In the genomic region with DNA sequence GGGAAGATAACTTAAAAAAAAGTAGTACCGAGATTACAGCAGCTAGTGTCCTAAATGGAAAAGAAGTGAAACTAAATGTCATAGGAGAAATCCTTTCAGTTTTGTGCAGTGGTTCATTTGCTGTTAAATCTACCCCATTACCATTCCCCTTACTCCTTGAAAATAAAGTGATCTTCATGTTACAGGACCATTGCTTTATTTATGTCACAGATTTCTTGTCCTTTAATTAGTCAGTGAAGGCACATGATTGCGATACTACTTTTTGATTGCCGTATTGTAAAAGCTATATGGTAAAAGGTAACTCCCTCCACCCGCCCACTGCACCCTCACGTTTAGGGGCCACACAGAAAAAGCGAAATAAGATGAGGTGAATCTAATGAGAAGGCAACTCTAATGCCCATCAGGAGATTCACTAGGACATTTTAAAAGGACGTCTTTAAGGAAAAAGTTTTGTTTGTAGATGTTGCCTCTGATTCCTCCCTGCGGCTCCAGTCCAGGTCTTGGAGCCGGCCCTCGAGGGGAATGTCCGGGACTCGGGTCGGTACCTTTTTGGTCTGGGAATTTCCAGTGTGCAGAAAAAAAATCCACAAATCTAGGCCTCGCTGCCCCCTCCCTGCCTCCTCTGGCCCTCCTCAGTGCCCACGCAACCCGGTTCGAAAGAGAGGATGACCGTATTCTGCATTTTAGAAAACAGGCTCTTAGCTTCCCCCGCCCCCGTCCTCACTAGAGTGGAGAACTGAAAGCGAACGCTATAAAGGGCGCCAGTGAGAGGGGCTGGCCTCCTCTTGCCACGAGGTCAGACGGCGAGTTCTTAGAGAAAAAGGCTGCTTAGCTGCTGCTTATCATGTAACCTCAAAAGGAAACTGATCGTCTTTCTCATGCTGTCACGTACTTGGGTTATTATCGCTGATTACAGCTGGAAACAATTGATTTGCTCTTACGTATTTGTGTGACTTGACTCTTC, we compare ENCODE assay signal across 8 cellular contexts. TPM values are rescaled to one million over a fixed set of nuclear protein-coding genes. Genes with fewer than 3 reads are reported as not detected.
DNase-seq lines count a peak whose midpoint lies in the region; ATAC-seq and TF ChIP-seq lines count a peak whose summit lies in the region.

No MANE protein-coding gene starts in this region.

- H4K20me1 ChIP-seq in OCI-LY3 (ENCODE audit: insufficient read depth, low read length) = peaks cover 9% of the 10 kb centered on the region

- peak overlapping the region; percentile 89 for H3K4me3 ChIP-seq in OCI-LY3 (ENCODE audit: low read length)
- H3K4me3 ChIP-seq in naive thymus-derived CD4-positive, alpha-beta T cell (ENCODE audit: low read length) = peak overlapping the region; percentile 66

- H3K36me3 ChIP-seq in OCI-LY3 (replicated peaks; ENCODE audit: low read depth, low read length) = peaks cover 20% of the 10 kb centered on the region
- no peaks in the 10 kb centered on the region for H3K36me3 ChIP-seq in naive thymus-derived CD4-positive, alpha-beta T cell (ENCODE audit: control insufficient read depth in 2 of 3, insufficient read depth in 3 of 3, low read length in 3 of 3)

- intact Hi-C loops in naive thymus-derived CD4-positive, alpha-beta T cell (cut with micrococcal nuclease) = loop anchor here (1.0 to 5.0 kb wide), 7 partner anchors 18 to 1335 kb away; partner anchors contain the start of genes NXPE3 (in 1 of the 2) and TMEM45A (in 1 of the 2)

- H3K4me2 ChIP-seq in OCI-LY3 (ENCODE audit: low read length) = peak overlapping the region; percentile 96

- peak overlapping the region; percentile 94 to 99 (median 97) for H3K27ac Mint-ChIP-seq in naive thymus-derived CD4-positive, alpha-beta T cell
- peak overlapping the region; percentile 97 for H3K27ac Mint-ChIP-seq in stimulated activated memory B cell treated with anti-CD40 and anti-IgM and Interleukin-4, amounts not matched to agents 10 μg/mL and 1 μg/mL and 100 μg/mL, for 72 hours

- H3K9me3 ChIP-seq in OCI-LY3 (ENCODE audit: insufficient read depth, low read length) = no peaks in the 10 kb centered on the region
- no peaks in the 10 kb centered on the region for H3K9me3 ChIP-seq in naive thymus-derived CD4-positive, alpha-beta T cell (ENCODE audit: control insufficient read depth in 2 of 3, low read length in 3 of 3)

- CTCF ChIA-PET in naive thymus-derived CD4-positive, alpha-beta T cell (lab: Charles Lee) = interaction anchor here (0.7 to 2.8 kb wide), 11 partner anchors 11 to 401 kb away, joined by 3 to 19 read pairs (median 4); partner anchors contain the start of gene NFKBIZ

- POLR2A ChIA-PET in naive thymus-derived CD4-positive, alpha-beta T cell (lab: Charles Lee) = interaction anchor here (0.6 to 5.2 kb wide), 14 partner anchors 10 to 395 kb away, joined by 3 to 101 read pairs (median 6); partner anchors contain the start of genes NFKBIZ and NXPE3

- peak; percentile 90 for DNase-seq in ACHN
- peak; percentile 89 to 90 for DNase-seq in activated T-cell treated with anti-CD3 and anti-CD28 coated beads, Interleukin-2, amount 50 U/mL, for 48 hours
- peak; percentile 58 for DNase-seq in fibroblast of gingiva (ENCODE audit: low read depth)
- DNase-seq in naive thymus-derived CD4-positive, alpha-beta T cell = peak; percentile 52 to 86 (median 73)

- H2AFZ ChIP-seq in OCI-LY3 (ENCODE audit: low read depth, low read length) = peak overlapping the region; percentile 43; the same call in 1 of the 2 replicates

- H3K79me2 ChIP-seq in OCI-LY3 (ENCODE audit: low read length) = peaks cover 44% of the 10 kb centered on the region

- H3K4me3 Mint-ChIP-seq in naive thymus-derived CD4-positive, alpha-beta T cell = peak overlapping the region; percentile 85 to 97 (median 95)
- peak overlapping the region; percentile 97 for H3K4me3 Mint-ChIP-seq in stimulated activated memory B cell treated with anti-CD40 and anti-IgM and Interleukin-4, amounts not matched to agents 10 μg/mL and 1 μg/mL and 100 μg/mL, for 72 hours

- H3K27me3 Mint-ChIP-seq in naive thymus-derived CD4-positive, alpha-beta T cell = no peaks in the 10 kb centered on the region
- H3K27me3 Mint-ChIP-seq in stimulated activated memory B cell treated with anti-CD40 and anti-IgM and Interleukin-4, amounts not matched to agents 10 μg/mL and 1 μg/mL and 100 μg/mL, for 72 hours = no peaks in the 10 kb centered on the region

- no peak for TF ChIP-seq CTCF in OCI-LY3 (IDR thresholded peaks at IDR 0.05; ENCODE audit: low read depth, low read length)

- H3K27me3 ChIP-seq in OCI-LY3 (ENCODE audit: low read depth, low read length) = no peaks in the 10 kb centered on the region
- no peaks in the 10 kb centered on the region for H3K27me3 ChIP-seq in naive thymus-derived CD4-positive, alpha-beta T cell (ENCODE audit: control insufficient read depth in 2 of 2, insufficient read depth in 2 of 2, low read length in 2 of 2)

- H3K36me3 Mint-ChIP-seq in naive thymus-derived CD4-positive, alpha-beta T cell = peaks cover 0 to 29% (median 6%) of the 10 kb centered on the region in 5 donors
- H3K36me3 Mint-ChIP-seq in stimulated activated memory B cell treated with anti-CD40 and anti-IgM and Interleukin-4, amounts not matched to agents 10 μg/mL and 1 μg/mL and 100 μg/mL, for 72 hours = peaks cover 57% of the 10 kb centered on the region

- no peaks in the 10 kb centered on the region for H3K9me3 Mint-ChIP-seq in naive thymus-derived CD4-positive, alpha-beta T cell
- H3K9me3 Mint-ChIP-seq in stimulated activated memory B cell treated with anti-CD40 and anti-IgM and Interleukin-4, amounts not matched to agents 10 μg/mL and 1 μg/mL and 100 μg/mL, for 72 hours = no peaks in the 10 kb centered on the region

- H3K9ac ChIP-seq in OCI-LY3 (ENCODE audit: low read length) = peak overlapping the region; percentile 98

- peaks cover 46% of the 10 kb centered on the region for H3K4me1 ChIP-seq in OCI-LY3 (ENCODE audit: low read length)
- H3K4me1 ChIP-seq in naive thymus-derived CD4-positive, alpha-beta T cell (ENCODE audit: control insufficient read depth in 2 of 2, insufficient read depth in 2 of 2, low read length in 2 of 2) = peaks cover 13 to 28% of the 10 kb centered on the region in 2 donors

- in situ Hi-C loops in ACHN (cut with HindIII; ENCODE audit: low pct_ligation_motif_present, low pct_unique_long_range_greater_than_20kb, low sequenced_read_pairs) = no loop called here

- H3K27ac ChIP-seq in OCI-LY3 (ENCODE audit: low read length) = peak overlapping the region; percentile 91
- peak overlapping the region; percentile 88 for H3K27ac ChIP-seq in naive thymus-derived CD4-positive, alpha-beta T cell (ENCODE audit: low read depth, low read length)

- ATAC-seq in GM18873 (IDR thresholded peaks at IDR 0.05; ENCODE audit: low FRiP score, unreplicated experiment) (peak; percentile 83), HG03108 (IDR thresholded peaks at IDR 0.05; ENCODE audit: unreplicated experiment) (peak; percentile 84)
- ATAC-seq in naive thymus-derived CD4-positive, alpha-beta T cell = peak; percentile 86
- ATAC-seq in stimulated activated memory B cell treated with anti-CD40 and anti-IgM and Interleukin-4, amounts not matched to agents 10 μg/mL and 1 μg/mL and 100 μg/mL, for 72 hours = peak; percentile 96

- H3K4me1 Mint-ChIP-seq in naive thymus-derived CD4-positive, alpha-beta T cell = peaks cover 31 to 76% (median 63%) of the 10 kb centered on the region in 7 donors
- peaks cover 58% of the 10 kb centered on the region for H3K4me1 Mint-ChIP-seq in stimulated activated memory B cell treated with anti-CD40 and anti-IgM and Interleukin-4, amounts not matched to agents 10 μg/mL and 1 μg/mL and 100 μg/mL, for 72 hours

RNA-seq across cellular contexts. Expression of gene NFKBIZ, which starts 21.8 kb away (rescaled TPM):
- total RNA-seq in naive thymus-derived CD4-positive, alpha-beta T cell = 100 to 1,000 TPM; 108 to 913 (median 140) TPM
- polyA plus RNA-seq in naive thymus-derived CD4-positive, alpha-beta T cell = 10 to 100 TPM; 21.0 to 30.8 TPM

RNA-seq across cellular contexts. Expression of gene NXPE3, which starts 48.5 kb away (rescaled TPM):
- total RNA-seq in naive thymus-derived CD4-positive, alpha-beta T cell = 10 to 100 TPM; 25.9 to 48.7 (median 35.5) TPM
- polyA plus RNA-seq in naive thymus-derived CD4-positive, alpha-beta T cell = 10 to 100 TPM; 55.7 to 71.0 TPM

Comparison
In these comparisons a context has a peak if more than half of its experiments do, and no peak if none do; other contexts are left out.
1. Peak in every context shown above with its lines: DNase-seq, ATAC-seq, H3K4me3 ChIP-seq and H3K27ac ChIP-seq.